Comparison of ENCODE assay signal across 25 cellular contexts in genomic region chr11:12789574-12789973, GRCh38.
DNase-seq lines count a peak whose midpoint lies in the region; ATAC-seq and TF ChIP-seq lines count a peak whose summit lies in the region.
"Had no signal": no experiment of that assay in that cellular context is flagged by ENCODE, and none has a peak within 500 bp of the region (broad histone marks: within the 10 kb centered on the region; RNA-seq: fewer than 3 reads in every experiment).

No MANE protein-coding gene starts in this region.

- no peak overlapping the region for H2AK5ac ChIP-seq in mesendoderm (ENCODE audit: low read length)

- H3K4me2 ChIP-seq in mesendoderm (ENCODE audit: low read length) = no peak overlapping the region
- H3K4me2 ChIP-seq: hepatocyte had no signal

- H3K9me3 ChIP-seq in cardiac muscle cell (ENCODE audit: low read depth) (no peaks in the 10 kb centered on the region), stomach smooth muscle (ENCODE audit: control insufficient read depth in 2 of 2, low read length in 2 of 2) (no peaks in the 10 kb centered on the region)
- H3K9me3 ChIP-seq: pancreas had no signal

- no peak for TF ChIP-seq CTCF in cardiac muscle cell (IDR thresholded peaks at IDR 0.05; ENCODE audit: low read depth, low read length)

- H3K79me1 ChIP-seq in mesendoderm (ENCODE audit: low read length) = peaks cover 26% of the 10 kb centered on the region

- no peak overlapping the region for H2BK5ac ChIP-seq in mesendoderm (ENCODE audit: low read length)

- H3K18ac ChIP-seq in mesendoderm (ENCODE audit: low read length) = no peak overlapping the region

- H3K27ac ChIP-seq in cardiac muscle cell = peak overlapping the region; percentile 75
- H3K27ac ChIP-seq in mesendoderm (ENCODE audit: low read depth, low read length) = no peak overlapping the region
- peak overlapping the region; percentile 64 for H3K27ac ChIP-seq in stomach smooth muscle (ENCODE audit: low read length)
- H3K27ac ChIP-seq: brain microvascular endothelial cell, hepatocyte, pancreas had no signal

- no peak overlapping the region for H4K8ac ChIP-seq in mesendoderm (ENCODE audit: low read depth, low read length)

- H3K79me2 ChIP-seq in mesendoderm (ENCODE audit: control insufficient read depth, insufficient read depth, low read length) = peaks cover 47% of the 10 kb centered on the region

- H2BK15ac ChIP-seq in mesendoderm (replicated peaks; ENCODE audit: low read depth) = no peak overlapping the region

- H3K56ac ChIP-seq in mesendoderm (ENCODE audit: low read length) = no peak overlapping the region

- no peak for ATAC-seq in left ventricle myocardium superior
- ATAC-seq in HG03520 (IDR thresholded peaks at IDR 0.05; ENCODE audit: unreplicated experiment) = no peak
- ATAC-seq: activated CD8-positive, alpha-beta T cell treated with anti-CD3 and anti-CD28 coated beads for 36 hours; effector memory CD8-positive, alpha-beta T cell; pancreas; T-cell had no signal

- H4K5ac ChIP-seq in mesendoderm (ENCODE audit: low read length) = no peak overlapping the region

- H3K27me3 ChIP-seq in cardiac muscle cell = no peaks in the 10 kb centered on the region
- H3K27me3 ChIP-seq in mesendoderm (ENCODE audit: insufficient read depth, low read length, poor library complexity) = no peaks in the 10 kb centered on the region
- H3K27me3 ChIP-seq in stomach smooth muscle (ENCODE audit: control insufficient read depth in 1 of 2, insufficient read depth in 2 of 2, low read length in 2 of 2) = no peaks in the 10 kb centered on the region
- H3K27me3 ChIP-seq: brain microvascular endothelial cell, hepatocyte, pancreas had no signal

- H2BK120ac ChIP-seq in mesendoderm (ENCODE audit: low read depth, low read length) = no peak overlapping the region

- H3K9ac ChIP-seq in mesendoderm (ENCODE audit: low read length) (no peak overlapping the region), stomach smooth muscle (ENCODE audit: low read length in 2 of 2) (no peak overlapping the region)

- H3K4me1 ChIP-seq in cardiac muscle cell (ENCODE audit: low read depth) (peaks cover 32% of the 10 kb centered on the region), mesendoderm (ENCODE audit: control insufficient read depth, low read depth, low read length) (peaks cover 17% of the 10 kb centered on the region), stomach smooth muscle (ENCODE audit: control insufficient read depth, insufficient read depth, low read length) (peaks cover 22% of the 10 kb centered on the region)

- DNase-seq in cardiac muscle cell (ENCODE audit: low read depth in 1 of 2, low spot score in 1 of 2) (peak in 1 of 2 donors; percentile 20), left ventricle myocardium superior (no peak), NCI-H82 treated with DMSO at 0.1 percent for 48 hours (lab: John Stamatoyannopoulos, UW; ENCODE audit: unreplicated experiment) (peak; percentile 34), mesendoderm (no peak), NCI-H1417 treated with DMSO at 0.1 percent for 48 hours (lab: John Stamatoyannopoulos, UW) (no peak)
- no peak for DNase-seq in activated CD8-positive, alpha-beta memory T cell treated with anti-CD3 and anti-CD28 coated beads, Interleukin-2, amount 50 U/mL, for 48 hours
- DNase-seq: activated CD4-positive, CD25-positive, alpha-beta regulatory T cell treated with anti-CD3 and anti-CD28 coated beads, Interleukin-2, amount 50 U/mL, for 72 hours; activated CD8-positive, alpha-beta T cell treated with anti-CD3 and anti-CD28 coated beads for 36 hours; activated gamma-delta T cell treated with Interleukin-2 at 50 U/mL for 16 hours; activated T-cell treated with anti-CD3 and anti-CD28 coated beads, Interleukin-2, amount 50 U/mL, for 1 hour; brain microvascular endothelial cell; CD4-positive, alpha-beta memory T cell; DMS53; effector memory CD8-positive, alpha-beta T cell; foreskin fibroblast; immature natural killer cell; NCI-H345; nephron progenitor cell; NK-92 treated with Interleukin-12 subunit alpha and Interleukin-12 subunit beta, amount 100 ng/mL, for 24 hours; substantia nigra; T-cell had no signal

- H3K4me3 ChIP-seq in cardiac muscle cell (no peak overlapping the region), mesendoderm (ENCODE audit: low read length) (no peak overlapping the region), stomach smooth muscle (ENCODE audit: low read length in 2 of 2) (peak overlapping the region in 1 of 2 donors; percentile 29)
- H3K4me3 ChIP-seq: hepatocyte, pancreas had no signal

- H3K23ac ChIP-seq in mesendoderm (ENCODE audit: low read length) = peak overlapping the region; percentile 29

- intact Hi-C loops in left ventricle myocardium superior (cut with micrococcal nuclease) = no loop called here

- H3K36me3 ChIP-seq in cardiac muscle cell (no peaks in the 10 kb centered on the region), mesendoderm (ENCODE audit: control insufficient read depth, insufficient read depth, low read length) (no peaks in the 10 kb centered on the region), stomach smooth muscle (ENCODE audit: control insufficient read depth in 2 of 2, insufficient read depth in 2 of 2, low read length in 2 of 2) (peaks cover 0 to 2% of the 10 kb centered on the region in 2 donors)
- H3K36me3 ChIP-seq: brain microvascular endothelial cell, pancreas had no signal

- no peak overlapping the region for H3K4ac ChIP-seq in mesendoderm (ENCODE audit: low read depth, low read length)

- no CpG with 5 or more reads among the region's 8 CpGs for WGBS in mesendoderm (ENCODE audit: extremely low coverage, insufficient coverage, low lambda C conversion rate)
